26 cellular contexts compared by ENCODE assay signal in genomic region chr1:228217551-228218344, GRCh38. TPM values are rescaled to one million over a fixed set of nuclear protein-coding genes. Genes with fewer than 3 reads are reported as not detected.
DNase-seq lines count a peak whose midpoint lies in the region; ATAC-seq, FAIRE-seq and TF ChIP-seq lines count a peak whose summit lies in the region.
"Had no signal": no experiment of that assay in that cellular context is flagged by ENCODE, and none has a peak within 500 bp of the region (broad histone marks: within the 10 kb centered on the region; RNA-seq: fewer than 3 reads in every experiment).

No MANE protein-coding gene starts in this region.

- no peak overlapping the region for H2AK5ac ChIP-seq in H9 (ENCODE audit: insufficient read length, low read length)
- H2AK5ac ChIP-seq in mesendoderm (ENCODE audit: low read length) = no peak overlapping the region

- no peak overlapping the region for H2BK5ac ChIP-seq in H9 (ENCODE audit: insufficient read length, low read length)
- no peak overlapping the region for H2BK5ac ChIP-seq in mesendoderm (ENCODE audit: low read length)

- H3K27ac Mint-ChIP-seq in H9 = no peak overlapping the region; a peak in 1 of 7 replicates
- H3K27ac Mint-ChIP-seq: activated naive CD4-positive, alpha-beta T cell treated with anti-CD3 and anti-CD28 coated beads for 36 hours; effector memory CD8-positive, alpha-beta T cell; natural killer cell treated with Interleukin-12 subunit alpha and Interleukin-12 subunit beta and Interleukin-15 and Interleukin-18, amount 100 ng/mL, for 72 hours had no signal

- H3K4me3 Mint-ChIP-seq in H9 = no peak overlapping the region
- H3K4me3 Mint-ChIP-seq: activated naive CD4-positive, alpha-beta T cell treated with anti-CD3 and anti-CD28 coated beads for 36 hours; effector memory CD8-positive, alpha-beta T cell; natural killer cell treated with Interleukin-12 subunit alpha and Interleukin-12 subunit beta and Interleukin-15 and Interleukin-18, amount 100 ng/mL, for 72 hours had no signal

- ATAC-seq in HG03039 (IDR thresholded peaks at IDR 0.05; ENCODE audit: unreplicated experiment) = no peak
- ATAC-seq in GM19035 (IDR thresholded peaks at IDR 0.05; ENCODE audit: unreplicated experiment) = no peak
- no peak for ATAC-seq in HG03565 (IDR thresholded peaks at IDR 0.05; ENCODE audit: unreplicated experiment)
- ATAC-seq: effector memory CD8-positive, alpha-beta T cell; natural killer cell treated with Interleukin-12 subunit alpha and Interleukin-12 subunit beta and Interleukin-15 and Interleukin-18, amount 100 ng/mL, for 72 hours had no signal

- no peaks in the 10 kb centered on the region for H3K27me3 Mint-ChIP-seq in H9 (ENCODE audit: low read depth)
- H3K27me3 Mint-ChIP-seq: effector memory CD8-positive, alpha-beta T cell; natural killer cell treated with Interleukin-12 subunit alpha and Interleukin-12 subunit beta and Interleukin-15 and Interleukin-18, amount 100 ng/mL, for 72 hours had no signal

- no peak overlapping the region for H3T11ph ChIP-seq in H9 (ENCODE audit: low read length)

- H4K5ac ChIP-seq in H9 (ENCODE audit: insufficient read length, low read depth, low read length) = no peak overlapping the region
- H4K5ac ChIP-seq in mesendoderm (ENCODE audit: low read length) = no peak overlapping the region

- CTCF ChIA-PET in AG04449 (lab: Yijun Ruan, JAX) = interaction anchor here (0.5 to 2.1 kb wide), 14 partner anchors 9 to 297 kb away, joined by 3 to 6 read pairs (median 3); partner anchors contain the start of gene IBA57

- H3K79me1 ChIP-seq in H9 (ENCODE audit: insufficient read depth, low read depth, low read length, poor library complexity, severe bottlenecking) (no peaks in the 10 kb centered on the region), mesendoderm (ENCODE audit: low read length) (peaks cover 14% of the 10 kb centered on the region)

- H4K20me1 ChIP-seq in H9 (ENCODE audit: control insufficient read depth, insufficient read depth, insufficient read length) = no peaks in the 10 kb centered on the region

- FAIRE-seq in GM19239 (lab: Jason Lieb, UNC) = no peak
- FAIRE-seq: keratinocyte had no signal

- H3K4me3 ChIP-seq in AG04449 (ENCODE audit: low read depth, low read length) (no peak overlapping the region), brain microvascular endothelial cell (ENCODE audit: low read depth, low read length) (no peak overlapping the region), mesendoderm (ENCODE audit: low read length) (no peak overlapping the region)
- H3K4me3 ChIP-seq: prostate gland, spleen, uterus had no signal

- no peak overlapping the region for H3K4me2 ChIP-seq in H9 (ENCODE audit: insufficient read depth, insufficient read length, low read length)
- H3K4me2 ChIP-seq in mesendoderm (ENCODE audit: low read length) = no peak overlapping the region

- no peaks in the 10 kb centered on the region; the same call in 1 of the 2 replicates for H3K4me1 ChIP-seq in H9 (ENCODE audit: insufficient read depth, low read length)
- no peaks in the 10 kb centered on the region for H3K4me1 ChIP-seq in mesendoderm (ENCODE audit: control insufficient read depth, low read depth, low read length)
- H3K4me1 ChIP-seq: prostate gland, uterus had no signal

- H3K9me3 Mint-ChIP-seq in H9 = no peaks in the 10 kb centered on the region
- H3K9me3 Mint-ChIP-seq: activated naive CD4-positive, alpha-beta T cell treated with anti-CD3 and anti-CD28 coated beads for 36 hours; effector memory CD8-positive, alpha-beta T cell; natural killer cell treated with Interleukin-12 subunit alpha and Interleukin-12 subunit beta and Interleukin-15 and Interleukin-18, amount 100 ng/mL, for 72 hours had no signal

- POLR2A ChIA-PET in AG04449 (lab: Yijun Ruan, JAX) = no interaction called here

- peaks cover 0 to 2% of the 10 kb centered on the region in 2 experiments; a peak in 1 of 4 replicates for H3K4me1 Mint-ChIP-seq in H9

- H4K8ac ChIP-seq in H9 (replicated peaks; ENCODE audit: insufficient read length, low read depth, low read length) (no peak overlapping the region), mesendoderm (ENCODE audit: low read depth, low read length) (no peak overlapping the region)

- H2BK20ac ChIP-seq in H9 (ENCODE audit: low read depth, low read length, poor library complexity, severe bottlenecking) = no peak overlapping the region

- in situ Hi-C loops in brain microvascular endothelial cell (cut with HindIII; ENCODE audit: low pct_ligation_motif_present, low sequenced_read_pairs) = no loop called here

- H3K27ac ChIP-seq in H9 (ENCODE audit: insufficient read length, low read depth, low read length) (no peak overlapping the region), brain microvascular endothelial cell (no peak overlapping the region), mesendoderm (ENCODE audit: low read depth, low read length) (no peak overlapping the region)
- H3K27ac ChIP-seq: prostate gland, spleen, uterus had no signal

- H3K36me3 ChIP-seq in brain microvascular endothelial cell (replicated peaks) = no peaks in the 10 kb centered on the region
- peaks cover 8% of the 10 kb centered on the region for H3K36me3 ChIP-seq in mesendoderm (ENCODE audit: control insufficient read depth, insufficient read depth, low read length)
- H3K36me3 ChIP-seq: prostate gland, uterus had no signal

- no peak for DNase-seq in AG04449 (ENCODE audit: low read depth, low spot score)
- no peak for DNase-seq in H9
- no peak for DNase-seq in brain microvascular endothelial cell
- peak; percentile 65 for DNase-seq in mesendoderm
- DNase-seq in GM19239 (ENCODE audit: insufficient read length, low spot score) = no peak
- DNase-seq: ACHN; activated CD4-positive, alpha-beta T cell treated with anti-CD3 and anti-CD28 coated beads, Interleukin-2, amount 50 U/mL, for 4 hours; activated naive CD4-positive, alpha-beta T cell treated with anti-CD3 and anti-CD28 coated beads for 36 hours; activated T-cell treated with anti-CD3 and anti-CD28 coated beads, Interleukin-2, amount 50 U/mL, for 1 hour; anterior cingulate cortex; effector memory CD8-positive, alpha-beta T cell; hypothalamus; Kasumi-1; mesenchymal stem cell; NCI-H1092 treated with DMSO at 0.1 percent for 48 hours; NCI-H524; spleen; stimulated activated CD8-positive, alpha-beta memory T cell treated with anti-CD3 and anti-CD28 coated beads, Interleukin-4, amount 100 ng/mL, for 48 hours; substantia nigra; uterus had no signal

- WGBS in H9 (ENCODE audit: extremely low coverage, insufficient read length, low lambda C conversion rate) = no CpG with 5 or more reads among the region's 14 CpGs
- no CpG with 5 or more reads among the region's 14 CpGs for WGBS in mesendoderm (ENCODE audit: extremely low coverage, insufficient coverage, low lambda C conversion rate)

- no peak overlapping the region for H3K14ac ChIP-seq in H9 (ENCODE audit: insufficient read depth, low read length)

- no peak overlapping the region for H4K91ac ChIP-seq in H9 (ENCODE audit: insufficient read length, low read depth, low read length)

- H2BK120ac ChIP-seq in H9 (ENCODE audit: low read depth, low read length, poor library complexity, severe bottlenecking) = no peak overlapping the region
- no peak overlapping the region for H2BK120ac ChIP-seq in mesendoderm (ENCODE audit: low read depth, low read length)

- no peak overlapping the region for H2AFZ ChIP-seq in H9 (ENCODE audit: low read length)

- peaks cover 30 to 65% (median 61%) of the 10 kb centered on the region in 3 experiments; a peak in 6 of 7 replicates for H3K36me3 Mint-ChIP-seq in H9 (ENCODE audit: insufficient read depth in 1 of 3, low read depth in 3 of 3)
- H3K36me3 Mint-ChIP-seq: natural killer cell treated with Interleukin-12 subunit alpha and Interleukin-12 subunit beta and Interleukin-15 and Interleukin-18, amount 100 ng/mL, for 72 hours had no signal

- H3K27me3 ChIP-seq in H9 (ENCODE audit: insufficient read depth, low read length) (no peaks in the 10 kb centered on the region; the same call in 1 of the 2 replicates), brain microvascular endothelial cell (replicated peaks) (no peaks in the 10 kb centered on the region), mesendoderm (ENCODE audit: insufficient read depth, low read length, poor library complexity) (no peaks in the 10 kb centered on the region)
- H3K27me3 ChIP-seq: uterus had no signal

- no peaks in the 10 kb centered on the region for H3K9me3 ChIP-seq in H9 (ENCODE audit: control insufficient read depth, low read depth, low read length)
- H3K9me3 ChIP-seq: prostate gland, spleen, uterus had no signal

- H3K79me2 ChIP-seq in H9 (ENCODE audit: insufficient read depth, low read length) (no peaks in the 10 kb centered on the region), mesendoderm (ENCODE audit: control insufficient read depth, insufficient read depth, low read length) (no peaks in the 10 kb centered on the region)

- no peak overlapping the region for H3K9ac ChIP-seq in H9 (ENCODE audit: extremely low read depth, insufficient read length, low read length)
- peak overlapping the region; percentile 4 for H3K9ac ChIP-seq in mesendoderm (ENCODE audit: low read length)

- H3K23me2 ChIP-seq in H9 (ENCODE audit: insufficient read length, low read depth, low read length, poor library complexity, severe bottlenecking) = peaks cover 12% of the 10 kb centered on the region

- H3K18ac ChIP-seq in H9 (ENCODE audit: insufficient read length, low read depth, low read length) (no peak overlapping the region), mesendoderm (ENCODE audit: low read length) (no peak overlapping the region)

- H2BK12ac ChIP-seq in H9 (ENCODE audit: insufficient read length, low read depth, low read length) = no peak overlapping the region

- H3K56ac ChIP-seq in H9 (ENCODE audit: insufficient read length, low read depth, low read length) = no peak overlapping the region
- peak overlapping the region; percentile 53 for H3K56ac ChIP-seq in mesendoderm (ENCODE audit: low read length)

- H3K23ac ChIP-seq in H9 (ENCODE audit: insufficient read length, low read depth, low read length) (no peak overlapping the region), mesendoderm (ENCODE audit: low read length) (no peak overlapping the region)

- H3K4ac ChIP-seq in H9 (ENCODE audit: low read depth, low read length) = no peak overlapping the region
- H3K4ac ChIP-seq in mesendoderm (ENCODE audit: low read depth, low read length) = no peak overlapping the region

- no peak overlapping the region for H2BK15ac ChIP-seq in H9 (ENCODE audit: low read depth, low read length)
- H2BK15ac ChIP-seq in mesendoderm (replicated peaks; ENCODE audit: low read depth) = no peak overlapping the region

- TF ChIP-seq CTCF in AG04449 (IDR thresholded peaks at IDR 0.05; ENCODE audit: insufficient read depth, low read length, missing control alignments) (peak; percentile 53), H9 (conservative IDR thresholded peaks at IDR 0.05) (peak; percentile 39; the same call in 2 of the 3 replicates), brain microvascular endothelial cell (IDR thresholded peaks at IDR 0.05; ENCODE audit: low read depth, low read length, missing control alignments) (peak; percentile 51)

RNA-seq across cellular contexts. Expression of gene OBSCN, which starts 9.9 kb away (rescaled TPM):
- 30.8 and 33.3 TPM in 2 replicates for total RNA-seq in H9 (2021)
- polyA plus RNA-seq in mesendoderm (2013, experiment 1 of 2) = 5.0 TPM
- polyA plus RNA-seq in mesendoderm (2013, experiment 2 of 2) = 5.2 TPM

RNA-seq across cellular contexts. Expression of gene IBA57, which starts 52.1 kb away (rescaled TPM):
- total RNA-seq in H9 (2021) = 11.8 and 12.6 TPM in 2 replicates
- 2.7 TPM for polyA plus RNA-seq in mesendoderm (2013, experiment 1 of 2)
- 3.0 TPM for polyA plus RNA-seq in mesendoderm (2013, experiment 2 of 2)
